22 cellular contexts compared by ENCODE assay signal in the genomic region with DNA sequence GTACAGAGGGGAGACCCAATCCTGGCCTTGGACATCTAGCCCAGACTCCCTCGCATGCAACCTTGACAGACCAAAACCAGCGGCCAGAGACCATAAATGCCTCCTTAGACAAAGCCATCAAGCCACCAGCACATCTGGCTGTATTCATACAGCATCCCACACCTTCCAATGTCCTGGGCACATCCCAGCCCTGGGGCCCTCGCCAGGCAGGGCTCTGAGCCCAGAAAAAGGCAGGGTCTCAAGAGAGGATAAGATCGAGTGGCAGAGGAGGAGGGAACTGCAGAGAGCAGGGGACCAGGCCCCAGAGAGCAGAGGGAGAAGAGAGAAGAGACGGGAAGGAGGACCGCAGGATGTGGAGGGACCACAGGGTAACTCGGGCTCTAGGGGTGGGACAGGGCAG. TPM values are rescaled to one million over a fixed set of nuclear protein-coding genes. Genes with fewer than 3 reads are reported as not detected.
A peak's percentile ranks its signal among the peaks of the same experiment; 100 is the strongest.
DNase-seq lines count a peak whose midpoint lies in the region; ATAC-seq and TF ChIP-seq lines count a peak whose summit lies in the region.
"Had no signal": no experiment of that assay in that cellular context is flagged by ENCODE, and none has a peak within 500 bp of the region (broad histone marks: within the 10 kb centered on the region; RNA-seq: fewer than 3 reads in every experiment).

No MANE protein-coding gene starts in this region.

- peak overlapping the region; percentile 56 for H3K4me2 ChIP-seq in neural progenitor cell

- H4K20me1 ChIP-seq in neural progenitor cell (ENCODE audit: low read depth) = no peaks in the 10 kb centered on the region

- TF ChIP-seq CTCF in neural progenitor cell (IDR thresholded peaks at IDR 0.05) = no peak

- no peaks in the 10 kb centered on the region for H3K36me3 ChIP-seq in neural progenitor cell
- H3K36me3 ChIP-seq: MG63, SJCRH30 had no signal

- peaks cover 37% of the 10 kb centered on the region for H3K4me1 ChIP-seq in neural progenitor cell

- no peak overlapping the region for H3K9ac ChIP-seq in neural progenitor cell

- H2AFZ ChIP-seq in neural progenitor cell (replicated peaks) = no peak overlapping the region

- H3K9me3 ChIP-seq in neural progenitor cell (ENCODE audit: low read depth) = no peaks in the 10 kb centered on the region
- H3K9me3 ChIP-seq: MG63 had no signal

- intact Hi-C loops in Right ventricle myocardium inferior (cut with DNase I) (no loop called here), cardiac septum (cut with DNase I) (loop anchor here (10.0 kb wide), 1 partner anchor 111 kb away; the partner anchor contains the start of gene TCOF1), left ventricle myocardium superior (cut with micrococcal nuclease) (no loop called here)
- intact Hi-C loops in activated CD4-positive, alpha-beta T cell treated with anti-CD3 and anti-CD28 coated beads, Interleukin-2, amount 10 ng/mL, durations not matched to agents 24 days and 14 days (cut with micrococcal nuclease) = no loop called here

- peaks cover 37% of the 10 kb centered on the region for H3K4me1 Mint-ChIP-seq in neural progenitor cell
- H3K4me1 Mint-ChIP-seq in activated CD4-positive, alpha-beta T cell treated with anti-CD3 and anti-CD28 coated beads, Interleukin-2, amount 10 ng/mL, durations not matched to agents 24 days and 14 days = no peaks in the 10 kb centered on the region
- H3K4me1 Mint-ChIP-seq in immature natural killer cell = no peaks in the 10 kb centered on the region

- TF ChIP-seq POLR2A in erythroblast (IDR thresholded peaks at IDR 0.05; ENCODE audit: low read length) = no peak

- ATAC-seq in Right ventricle myocardium inferior = peak; percentile 44
- ATAC-seq in left ventricle myocardium superior = peak; percentile 57
- ATAC-seq: Panc1 had no signal

- H3K27ac Mint-ChIP-seq in neural progenitor cell (peak overlapping the region; percentile 85), immature natural killer cell (no peak overlapping the region)
- no peak overlapping the region for H3K27ac Mint-ChIP-seq in activated CD4-positive, alpha-beta T cell treated with anti-CD3 and anti-CD28 coated beads, Interleukin-2, amount 10 ng/mL, durations not matched to agents 24 days and 14 days

- H3K4me3 Mint-ChIP-seq in neural progenitor cell (no peak overlapping the region), immature natural killer cell (no peak overlapping the region)
- H3K4me3 Mint-ChIP-seq in activated CD4-positive, alpha-beta T cell treated with anti-CD3 and anti-CD28 coated beads, Interleukin-2, amount 10 ng/mL, durations not matched to agents 24 days and 14 days = no peak overlapping the region

- H3K27ac ChIP-seq in neural progenitor cell = no peak overlapping the region
- H3K27ac ChIP-seq: C4-2B, SJCRH30 had no signal

- DNase-seq in Right ventricle myocardium inferior (ENCODE audit: missing footprints) (no peak), cardiac septum (ENCODE audit: low spot score) (no peak), left ventricle myocardium superior (peak; percentile 51), neural progenitor cell (ENCODE audit: low spot score) (no peak), erythroblast (lab: John Stamatoyannopoulos, UW) (no peak), DMS153 (lab: John Stamatoyannopoulos, UW) (no peak), immature natural killer cell (no peak)
- no peak for DNase-seq in activated CD4-positive, alpha-beta T cell treated with anti-CD3 and anti-CD28 coated beads, Interleukin-2, amount 10 ng/mL, durations not matched to agents 24 days and 14 days
- DNase-seq: DMS53; GDM1; Kasumi-1; MG63; NCI-H1092; NCI-H1436; NCI-H187 treated with DMSO at 0.1 percent for 48 hours; NCI-H2227 treated with DMSO at 0.1 percent for 48 hours; NCI-H510A treated with DMSO at 0.1 percent for 48 hours; NCI-H774; NK-92 treated with Interleukin-12 subunit alpha and Interleukin-12 subunit beta, amount 100 ng/mL, for 24 hours; SJCRH30 had no signal

- peaks cover 8% of the 10 kb centered on the region for H3K27me3 Mint-ChIP-seq in neural progenitor cell (ENCODE audit: insufficient read depth, low read depth)
- H3K27me3 Mint-ChIP-seq in activated CD4-positive, alpha-beta T cell treated with anti-CD3 and anti-CD28 coated beads, Interleukin-2, amount 10 ng/mL, durations not matched to agents 24 days and 14 days = no peaks in the 10 kb centered on the region
- peaks cover 0 to 5% (median 1%) of the 10 kb centered on the region in 3 donors for H3K27me3 Mint-ChIP-seq in immature natural killer cell (ENCODE audit: low read depth in 3 of 3)

- no peaks in the 10 kb centered on the region for H3K27me3 ChIP-seq in neural progenitor cell
- H3K27me3 ChIP-seq: MG63 had no signal

- H3F3A ChIP-seq in neural progenitor cell (ENCODE audit: low read depth) = peaks cover 4% of the 10 kb centered on the region

- H3K36me3 Mint-ChIP-seq in neural progenitor cell = no peaks in the 10 kb centered on the region
- H3K36me3 Mint-ChIP-seq in activated CD4-positive, alpha-beta T cell treated with anti-CD3 and anti-CD28 coated beads, Interleukin-2, amount 10 ng/mL, durations not matched to agents 24 days and 14 days (ENCODE audit: low read depth) = no peaks in the 10 kb centered on the region
- no peaks in the 10 kb centered on the region for H3K36me3 Mint-ChIP-seq in immature natural killer cell

- no peak overlapping the region for H3K4me3 ChIP-seq in neural progenitor cell
- H3K4me3 ChIP-seq: MG63 had no signal

- H3K9me3 Mint-ChIP-seq in neural progenitor cell = no peaks in the 10 kb centered on the region
- no peaks in the 10 kb centered on the region for H3K9me3 Mint-ChIP-seq in activated CD4-positive, alpha-beta T cell treated with anti-CD3 and anti-CD28 coated beads, Interleukin-2, amount 10 ng/mL, durations not matched to agents 24 days and 14 days
- H3K9me3 Mint-ChIP-seq in immature natural killer cell = no peaks in the 10 kb centered on the region

- H3K79me2 ChIP-seq in neural progenitor cell (ENCODE audit: low read depth) = no peaks in the 10 kb centered on the region

RNA-seq across cellular contexts. Expression of gene CAMK2A, which starts 45.4 kb away (rescaled TPM):
- 17.0 TPM for total RNA-seq in Right ventricle myocardium inferior
- 22.7 TPM for total RNA-seq in cardiac septum
- 16.6 TPM for total RNA-seq in left ventricle myocardium superior
- total RNA-seq in neural progenitor cell (ENCODE audit: low replicate concordance) = 0.09 and 0.28 TPM in 2 replicates
- total RNA-seq in activated CD4-positive, alpha-beta T cell treated with anti-CD3 and anti-CD28 coated beads, Interleukin-2, amount 10 ng/mL, durations not matched to agents 24 days and 14 days = not detected in 2 replicates
- not detected for polyA plus RNA-seq in immature natural killer cell

RNA-seq across cellular contexts. Expression of gene SLC6A7, which starts 54.3 kb away (rescaled TPM):
- total RNA-seq in Right ventricle myocardium inferior (not detected), cardiac septum (not detected), left ventricle myocardium superior (not detected), neural progenitor cell (ENCODE audit: low replicate concordance) (not detected in 2 replicates)
- not detected in 2 replicates for total RNA-seq in activated CD4-positive, alpha-beta T cell treated with anti-CD3 and anti-CD28 coated beads, Interleukin-2, amount 10 ng/mL, durations not matched to agents 24 days and 14 days
- not detected for polyA plus RNA-seq in immature natural killer cell
- total RNA-seq: SJCRH30 had no signal

RNA-seq across cellular contexts. Expression of gene ARSI, which starts 58.5 kb away (rescaled TPM):
- total RNA-seq in Right ventricle myocardium inferior = 0.65 TPM
- 0.38 TPM for total RNA-seq in cardiac septum
- total RNA-seq in left ventricle myocardium superior = 0.25 TPM
- 4.2 and 13.1 TPM in 2 replicates for total RNA-seq in neural progenitor cell (ENCODE audit: low replicate concordance)
- not detected in 2 replicates for total RNA-seq in activated CD4-positive, alpha-beta T cell treated with anti-CD3 and anti-CD28 coated beads, Interleukin-2, amount 10 ng/mL, durations not matched to agents 24 days and 14 days
- not detected for polyA plus RNA-seq in immature natural killer cell

Comparison
In these comparisons a context has a peak if more than half of its experiments do, and no peak if none do; other contexts are left out.
1. RNA of gene CAMK2A, which starts 45.4 kb away (total RNA-seq): 22.7 TPM in cardiac septum (single experiment), 17.0 TPM in Right ventricle myocardium inferior (single experiment) and 16.6 TPM in left ventricle myocardium superior (single experiment); 0.09 to 0.28 TPM in neural progenitor cell and not detected in activated CD4-positive, alpha-beta T cell treated with anti-CD3 and anti-CD28 coated beads, Interleukin-2, amount 10 ng/mL, durations not matched to agents 24 days and 14 days; every median in the first group is over 10 times any median in the second.